Comparison of ENCODE assay signal across 19 cellular contexts in genomic region chr12:65853489-65854157, GRCh38. TPM values are rescaled to one million over a fixed set of nuclear protein-coding genes. Genes with fewer than 3 reads are reported as not detected.
DNase-seq lines count a peak whose midpoint lies in the region; ATAC-seq and TF ChIP-seq lines count a peak whose summit lies in the region.
"Had no signal": no experiment of that assay in that cellular context is flagged by ENCODE, and none has a peak within 500 bp of the region (broad histone marks: within the 10 kb centered on the region; RNA-seq: fewer than 3 reads in every experiment).

No MANE protein-coding gene starts in this region.

- H3K36me3 ChIP-seq in RWPE2 (ENCODE audit: low read depth) (peaks cover 100% of the 10 kb centered on the region), fibroblast of lung (ENCODE audit: control insufficient read depth, insufficient read depth, low read length) (peaks cover 8% of the 10 kb centered on the region), skeletal muscle satellite cell (ENCODE audit: insufficient read depth, low read length) (peaks cover 92% of the 10 kb centered on the region)
- H3K36me3 ChIP-seq: BLaER1 treated with 17β-estradiol and CSF1 and Interleukin-3, amounts not matched to agents 10 nM and 100 nM; colonic mucosa; gastrocnemius medialis; left ventricle myocardium inferior; ovary; Peyer's patch had no signal

- H3K4me2 ChIP-seq in fibroblast of lung (ENCODE audit: extremely low read depth, insufficient read depth, low read length) (no peak overlapping the region), skeletal muscle satellite cell (ENCODE audit: low read length) (peak overlapping the region; percentile 41)
- H3K4me2 ChIP-seq: BLaER1 treated with 17β-estradiol and CSF1 and Interleukin-3, amounts not matched to agents 10 nM and 100 nM had no signal

- ATAC-seq in RWPE2 (ENCODE audit: low read depth) (no peak), GM19455 (IDR thresholded peaks at IDR 0.05; ENCODE audit: unreplicated experiment) (no peak)
- ATAC-seq: gastrocnemius medialis had no signal

- H3K27ac ChIP-seq in RWPE2 (ENCODE audit: poor library complexity, severe bottlenecking) (peak overlapping the region; percentile 36), fibroblast of lung (ENCODE audit: insufficient read depth, low read length) (no peak overlapping the region)
- H3K27ac ChIP-seq: BLaER1 treated with 17β-estradiol and CSF1 and Interleukin-3, amounts not matched to agents 10 nM and 100 nM; colonic mucosa; gastrocnemius medialis; left ventricle myocardium inferior; ovary; Peyer's patch had no signal

- H3K9ac ChIP-seq in fibroblast of lung (ENCODE audit: insufficient read depth, low read length) = no peak overlapping the region
- H3K9ac ChIP-seq in skeletal muscle satellite cell (ENCODE audit: low read depth, low read length) = peak overlapping the region; percentile 11
- H3K9ac ChIP-seq: BLaER1 treated with 17β-estradiol and CSF1 and Interleukin-3, amounts not matched to agents 10 nM and 100 nM had no signal

- peaks cover 6% of the 10 kb centered on the region for H3K4me1 ChIP-seq in RWPE2 (ENCODE audit: insufficient read depth, poor library complexity, severe bottlenecking)
- H3K4me1 ChIP-seq in fibroblast of lung (ENCODE audit: control insufficient read depth, extremely low read depth, insufficient read depth, low read length) = peaks cover 8% of the 10 kb centered on the region
- peaks cover 62% of the 10 kb centered on the region for H3K4me1 ChIP-seq in skeletal muscle satellite cell (ENCODE audit: control insufficient read depth, insufficient read depth, low read length)
- H3K4me1 ChIP-seq: BLaER1 treated with 17β-estradiol and CSF1 and Interleukin-3, amounts not matched to agents 10 nM and 100 nM; colonic mucosa; gastrocnemius medialis; left ventricle myocardium inferior; Peyer's patch had no signal

- H3K79me2 ChIP-seq in fibroblast of lung (ENCODE audit: control insufficient read depth, insufficient read depth, low read length) = peaks cover 91% of the 10 kb centered on the region

- no peaks in the 10 kb centered on the region for H3K9me3 ChIP-seq in RWPE2 (ENCODE audit: severe bottlenecking)
- no peaks in the 10 kb centered on the region for H3K9me3 ChIP-seq in fibroblast of lung (ENCODE audit: control insufficient read depth, insufficient read depth, low read depth, low read length)
- no peaks in the 10 kb centered on the region for H3K9me3 ChIP-seq in skeletal muscle satellite cell (replicated peaks; ENCODE audit: low read length)
- H3K9me3 ChIP-seq: BLaER1 treated with 17β-estradiol and CSF1 and Interleukin-3, amounts not matched to agents 10 nM and 100 nM; colonic mucosa; gastrocnemius medialis; left ventricle myocardium inferior; ovary; Peyer's patch had no signal

- H2AFZ ChIP-seq in fibroblast of lung (ENCODE audit: low read length) = no peak overlapping the region

- TF ChIP-seq CTCF in RWPE2 (IDR thresholded peaks at IDR 0.05; ENCODE audit: poor library complexity, severe bottlenecking) = no peak
- TF ChIP-seq CTCF in fibroblast of lung (conservative IDR thresholded peaks at IDR 0.05 in 1 of 2, IDR thresholded peaks at IDR 0.05 in 1 of 2; ENCODE audit: low read depth in 1 of 2, low read length in 2 of 2) = no peak

- H3K4me3 ChIP-seq in RWPE2 (ENCODE audit: severe bottlenecking) (no peak overlapping the region), fibroblast of lung (replicated peaks in 1 of 4; ENCODE audit: control extremely low read depth in 1 of 4, insufficient read depth in 1 of 4, low read depth in 3 of 4, low read length in 4 of 4) (no peak overlapping the region), skeletal muscle satellite cell (ENCODE audit: low read length) (no peak overlapping the region)
- H3K4me3 ChIP-seq: BLaER1 treated with 17β-estradiol and CSF1 and Interleukin-3, amounts not matched to agents 10 nM and 100 nM; colonic mucosa; gastrocnemius medialis; left ventricle myocardium inferior; ovary; Peyer's patch had no signal

- DNase-seq in ELR (ENCODE audit: low read depth) (peak; percentile 88), RWPE2 (ENCODE audit: low spot score) (no peak), fibroblast of lung (ENCODE audit: low read depth in 2 of 2) (peak; percentile 63 to 90), SIG-M5 (lab: John Stamatoyannopoulos, UW) (no peak), germinal center (ENCODE audit: low spot score) (no peak)
- DNase-seq: activated naive CD4-positive, alpha-beta T cell treated with anti-CD3 and anti-CD28 coated beads for 36 hours; activated T-cell treated with anti-CD3 and anti-CD28 coated beads for 4 hours; colonic mucosa; gastrocnemius medialis; left ventricle myocardium inferior; NCI-H1694 treated with DMSO at 0.1 percent for 48 hours; NCI-H226; ovary; Peyer's patch; stimulated activated CD4-positive, alpha-beta T cell treated with anti-CD3 and anti-CD28 coated beads, Interleukin-4, amount 100 ng/mL, for 4 hours; SW 1271 had no signal

- H3K27me3 ChIP-seq in RWPE2 (ENCODE audit: insufficient read depth, poor library complexity, severe bottlenecking) = no peaks in the 10 kb centered on the region
- no peaks in the 10 kb centered on the region for H3K27me3 ChIP-seq in fibroblast of lung (ENCODE audit: control insufficient read depth, insufficient read depth, low read length)
- no peaks in the 10 kb centered on the region for H3K27me3 ChIP-seq in skeletal muscle satellite cell (ENCODE audit: control insufficient read depth, insufficient read depth, low read length)
- H3K27me3 ChIP-seq: BLaER1 treated with 17β-estradiol and CSF1 and Interleukin-3, amounts not matched to agents 10 nM and 100 nM; colonic mucosa; gastrocnemius medialis; ovary; Peyer's patch had no signal

- H4K20me1 ChIP-seq in fibroblast of lung (ENCODE audit: control insufficient read depth, extremely low read depth, insufficient read depth, low read length) = no peaks in the 10 kb centered on the region
- H4K20me1 ChIP-seq: BLaER1 treated with 17β-estradiol and CSF1 and Interleukin-3, amounts not matched to agents 10 nM and 100 nM had no signal

RNA-seq across cellular contexts. Expression of gene HMGA2, which starts 29.3 kb away (rescaled TPM):
- 4.4 and 7.3 TPM in 2 replicates for total RNA-seq in fibroblast of lung
- polyA plus RNA-seq in fibroblast of lung = 8.2 and 15.9 TPM in 2 replicates
- 7.0 and 15.7 TPM in 2 replicates for polyA plus RNA-seq in fibroblast of lung (2012)
- 6.4 and 9.3 TPM in 2 replicates for polyA minus RNA-seq in fibroblast of lung (ENCODE audit: low replicate concordance)
- total RNA-seq in skeletal muscle satellite cell (2012; rRNA removed) = 73.0 and 91.0 TPM in 2 replicates
- total RNA-seq: activated naive CD4-positive, alpha-beta T cell treated with anti-CD3 and anti-CD28 coated beads for 36 hours; left ventricle myocardium inferior had no signal

Comparison
In these comparisons a context has a peak if more than half of its experiments do, and no peak if none do; other contexts are left out.
1. DNase-seq: peak in ELR (single experiment) and fibroblast of lung (2 of 2); none in RWPE2 (single experiment), SIG-M5 (single experiment) and germinal center (single experiment).